ENCODE assay signal across 1 cellular context in the genomic region with DNA sequence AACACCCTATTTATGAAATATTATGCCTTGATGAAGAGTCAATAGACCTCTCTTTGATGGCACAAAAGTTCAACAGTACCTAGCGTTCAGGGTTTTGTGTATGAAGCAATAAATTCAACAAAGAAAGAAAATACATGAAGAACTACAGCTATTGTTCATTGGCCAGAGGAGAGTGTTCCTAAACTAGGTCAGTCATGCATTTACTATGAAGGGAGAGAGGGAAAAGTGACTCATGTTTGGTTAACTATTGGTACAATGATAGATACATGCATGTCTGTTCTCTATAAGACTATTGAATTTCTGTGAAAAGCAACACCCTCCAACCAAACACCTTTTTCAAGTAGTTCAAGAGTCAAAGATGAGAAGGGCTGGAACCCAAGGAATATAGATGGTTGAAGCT.
TF ChIP-seq lines count a peak whose summit lies in the region.

No MANE protein-coding gene starts in this region.

TF ChIP-seq in HepG2, 621 proteins besides CTCF, POLR2A, EP300 and RAD21:
- TF ChIP-seq MEIS2 (CRISPR knock-in tag; IDR thresholded peaks at IDR 0.05): no peak
- TF ChIP-seq, protein P1, sequence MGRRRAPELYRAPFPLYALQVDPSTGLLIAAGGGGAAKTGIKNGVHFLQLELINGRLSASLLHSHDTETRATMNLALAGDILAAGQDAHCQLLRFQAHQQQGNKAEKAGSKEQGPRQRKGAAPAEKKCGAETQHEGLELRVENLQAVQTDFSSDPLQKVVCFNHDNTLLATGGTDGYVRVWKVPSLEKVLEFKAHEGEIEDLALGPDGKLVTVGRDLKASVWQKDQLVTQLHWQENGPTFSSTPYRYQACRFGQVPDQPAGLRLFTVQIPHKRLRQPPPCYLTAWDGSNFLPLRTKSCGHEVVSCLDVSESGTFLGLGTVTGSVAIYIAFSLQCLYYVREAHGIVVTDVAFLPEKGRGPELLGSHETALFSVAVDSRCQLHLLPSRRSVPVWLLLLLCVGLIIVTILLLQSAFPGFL (CRISPR knock-in tag; IDR thresholded peaks at IDR 0.05): no peak
- no peak for TF ChIP-seq NKX3-1 (CRISPR knock-in tag; IDR thresholded peaks at IDR 0.05)
- no peak for TF ChIP-seq SIX1 (CRISPR knock-in tag; IDR thresholded peaks at IDR 0.05; ENCODE audit: borderline replicate concordance)
- TF ChIP-seq, protein P2, sequence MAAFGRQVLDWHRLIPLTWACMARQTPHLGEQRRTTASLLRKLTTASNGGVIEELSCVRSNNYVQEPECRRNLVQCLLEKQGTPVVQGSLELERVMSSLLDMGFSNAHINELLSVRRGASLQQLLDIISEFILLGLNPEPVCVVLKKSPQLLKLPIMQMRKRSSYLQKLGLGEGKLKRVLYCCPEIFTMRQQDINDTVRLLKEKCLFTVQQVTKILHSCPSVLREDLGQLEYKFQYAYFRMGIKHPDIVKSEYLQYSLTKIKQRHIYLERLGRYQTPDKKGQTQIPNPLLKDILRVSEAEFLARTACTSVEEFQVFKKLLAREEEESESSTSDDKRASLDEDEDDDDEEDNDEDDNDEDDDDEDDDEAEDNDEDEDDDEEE (CRISPR knock-in tag; IDR thresholded peaks at IDR 0.05): no peak
- TF ChIP-seq, protein P3, sequence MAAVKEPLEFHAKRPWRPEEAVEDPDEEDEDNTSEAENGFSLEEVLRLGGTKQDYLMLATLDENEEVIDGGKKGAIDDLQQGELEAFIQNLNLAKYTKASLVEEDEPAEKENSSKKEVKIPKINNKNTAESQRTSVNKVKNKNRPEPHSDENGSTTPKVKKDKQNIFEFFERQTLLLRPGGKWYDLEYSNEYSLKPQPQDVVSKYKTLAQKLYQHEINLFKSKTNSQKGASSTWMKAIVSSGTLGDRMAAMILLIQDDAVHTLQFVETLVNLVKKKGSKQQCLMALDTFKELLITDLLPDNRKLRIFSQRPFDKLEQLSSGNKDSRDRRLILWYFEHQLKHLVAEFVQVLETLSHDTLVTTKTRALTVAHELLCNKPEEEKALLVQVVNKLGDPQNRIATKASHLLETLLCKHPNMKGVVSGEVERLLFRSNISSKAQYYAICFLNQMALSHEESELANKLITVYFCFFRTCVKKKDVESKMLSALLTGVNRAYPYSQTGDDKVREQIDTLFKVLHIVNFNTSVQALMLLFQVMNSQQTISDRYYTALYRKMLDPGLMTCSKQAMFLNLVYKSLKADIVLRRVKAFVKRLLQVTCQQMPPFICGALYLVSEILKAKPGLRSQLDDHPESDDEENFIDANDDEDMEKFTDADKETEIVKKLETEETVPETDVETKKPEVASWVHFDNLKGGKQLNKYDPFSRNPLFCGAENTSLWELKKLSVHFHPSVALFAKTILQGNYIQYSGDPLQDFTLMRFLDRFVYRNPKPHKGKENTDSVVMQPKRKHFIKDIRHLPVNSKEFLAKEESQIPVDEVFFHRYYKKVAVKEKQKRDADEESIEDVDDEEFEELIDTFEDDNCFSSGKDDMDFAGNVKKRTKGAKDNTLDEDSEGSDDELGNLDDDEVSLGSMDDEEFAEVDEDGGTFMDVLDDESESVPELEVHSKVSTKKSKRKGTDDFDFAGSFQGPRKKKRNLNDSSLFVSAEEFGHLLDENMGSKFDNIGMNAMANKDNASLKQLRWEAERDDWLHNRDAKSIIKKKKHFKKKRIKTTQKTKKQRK (IDR thresholded peaks at IDR 0.05; ENCODE audit: low read length): no peak
- TF ChIP-seq, protein P4, sequence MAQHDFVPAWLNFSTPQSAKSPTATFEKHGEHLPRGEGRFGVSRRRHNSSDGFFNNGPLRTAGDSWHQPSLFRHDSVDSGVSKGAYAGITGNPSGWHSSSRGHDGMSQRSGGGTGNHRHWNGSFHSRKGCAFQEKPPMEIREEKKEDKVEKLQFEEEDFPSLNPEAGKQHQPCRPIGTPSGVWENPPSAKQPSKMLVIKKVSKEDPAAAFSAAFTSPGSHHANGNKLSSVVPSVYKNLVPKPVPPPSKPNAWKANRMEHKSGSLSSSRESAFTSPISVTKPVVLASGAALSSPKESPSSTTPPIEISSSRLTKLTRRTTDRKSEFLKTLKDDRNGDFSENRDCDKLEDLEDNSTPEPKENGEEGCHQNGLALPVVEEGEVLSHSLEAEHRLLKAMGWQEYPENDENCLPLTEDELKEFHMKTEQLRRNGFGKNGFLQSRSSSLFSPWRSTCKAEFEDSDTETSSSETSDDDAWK (CRISPR knock-in tag; IDR thresholded peaks at IDR 0.05): no peak
- TF ChIP-seq, protein P5, sequence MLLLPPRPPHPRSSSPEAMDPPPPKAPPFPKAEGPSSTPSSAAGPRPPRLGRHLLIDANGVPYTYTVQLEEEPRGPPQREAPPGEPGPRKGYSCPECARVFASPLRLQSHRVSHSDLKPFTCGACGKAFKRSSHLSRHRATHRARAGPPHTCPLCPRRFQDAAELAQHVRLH (CRISPR knock-in tag; IDR thresholded peaks at IDR 0.05; ENCODE audit: borderline replicate concordance, low read depth): no peak
- TF ChIP-seq, protein P6, sequence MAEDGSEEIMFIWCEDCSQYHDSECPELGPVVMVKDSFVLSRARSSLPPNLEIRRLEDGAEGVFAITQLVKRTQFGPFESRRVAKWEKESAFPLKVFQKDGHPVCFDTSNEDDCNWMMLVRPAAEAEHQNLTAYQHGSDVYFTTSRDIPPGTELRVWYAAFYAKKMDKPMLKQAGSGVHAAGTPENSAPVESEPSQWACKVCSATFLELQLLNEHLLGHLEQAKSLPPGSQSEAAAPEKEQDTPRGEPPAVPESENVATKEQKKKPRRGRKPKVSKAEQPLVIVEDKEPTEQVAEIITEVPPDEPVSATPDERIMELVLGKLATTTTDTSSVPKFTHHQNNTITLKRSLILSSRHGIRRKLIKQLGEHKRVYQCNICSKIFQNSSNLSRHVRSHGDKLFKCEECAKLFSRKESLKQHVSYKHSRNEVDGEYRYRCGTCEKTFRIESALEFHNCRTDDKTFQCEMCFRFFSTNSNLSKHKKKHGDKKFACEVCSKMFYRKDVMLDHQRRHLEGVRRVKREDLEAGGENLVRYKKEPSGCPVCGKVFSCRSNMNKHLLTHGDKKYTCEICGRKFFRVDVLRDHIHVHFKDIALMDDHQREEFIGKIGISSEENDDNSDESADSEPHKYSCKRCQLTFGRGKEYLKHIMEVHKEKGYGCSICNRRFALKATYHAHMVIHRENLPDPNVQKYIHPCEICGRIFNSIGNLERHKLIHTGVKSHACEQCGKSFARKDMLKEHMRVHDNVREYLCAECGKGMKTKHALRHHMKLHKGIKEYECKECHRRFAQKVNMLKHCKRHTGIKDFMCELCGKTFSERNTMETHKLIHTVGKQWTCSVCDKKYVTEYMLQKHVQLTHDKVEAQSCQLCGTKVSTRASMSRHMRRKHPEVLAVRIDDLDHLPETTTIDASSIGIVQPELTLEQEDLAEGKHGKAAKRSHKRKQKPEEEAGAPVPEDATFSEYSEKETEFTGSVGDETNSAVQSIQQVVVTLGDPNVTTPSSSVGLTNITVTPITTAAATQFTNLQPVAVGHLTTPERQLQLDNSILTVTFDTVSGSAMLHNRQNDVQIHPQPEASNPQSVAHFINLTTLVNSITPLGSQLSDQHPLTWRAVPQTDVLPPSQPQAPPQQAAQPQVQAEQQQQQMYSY (CRISPR knock-in tag; IDR thresholded peaks at IDR 0.05): no peak
- TF ChIP-seq NR2C2 (CRISPR knock-in tag; IDR thresholded peaks at IDR 0.05; ENCODE audit: borderline replicate concordance): no peak
- TF ChIP-seq ZIK1 (CRISPR knock-in tag; IDR thresholded peaks at IDR 0.05; ENCODE audit: borderline replicate concordance, low read depth): no peak
- TF ChIP-seq, protein P7, sequence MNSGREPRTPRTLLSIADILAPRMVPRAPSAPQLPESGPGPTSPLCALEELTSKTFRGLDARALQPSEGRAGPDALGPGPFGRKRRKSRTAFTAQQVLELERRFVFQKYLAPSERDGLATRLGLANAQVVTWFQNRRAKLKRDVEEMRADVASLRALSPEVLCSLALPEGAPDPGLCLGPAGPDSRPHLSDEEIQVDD (CRISPR knock-in tag; IDR thresholded peaks at IDR 0.05; ENCODE audit: borderline replicate concordance): no peak
- no peak for TF ChIP-seq ZNF530 (CRISPR knock-in tag; IDR thresholded peaks at IDR 0.05; ENCODE audit: low read depth)
- no peak for TF ChIP-seq KDM3A (CRISPR knock-in tag; IDR thresholded peaks at IDR 0.05; ENCODE audit: low read depth)
- TF ChIP-seq ZNF260 (CRISPR knock-in tag; IDR thresholded peaks at IDR 0.05; ENCODE audit: borderline replicate concordance, low read depth): no peak
